ENCODE assay signal across 1 cellular context in genomic region chr12:42588981-42589464, GRCh38.
TF ChIP-seq lines count a peak whose summit lies in the region.

No MANE protein-coding gene starts in this region.

TF ChIP-seq in WTC11, 78 proteins besides CTCF, POLR2A, EP300 and RAD21 (continued from another document):
- no peak for TF ChIP-seq RELA (CRISPR knock-in tag; IDR thresholded peaks at IDR 0.05; ENCODE audit: borderline replicate concordance)
- no peak for TF ChIP-seq NFYB (CRISPR knock-in tag; conservative IDR thresholded peaks at IDR 0.05; ENCODE audit: low read depth)
- no peak for TF ChIP-seq ZNF138 (CRISPR knock-in tag; conservative IDR thresholded peaks at IDR 0.05)
- no peak for TF ChIP-seq IRF2 (CRISPR knock-in tag; IDR thresholded peaks at IDR 0.05; ENCODE audit: borderline replicate concordance, low read depth)
- TF ChIP-seq CREM (CRISPR knock-in tag; IDR thresholded peaks at IDR 0.05) = no peak
- TF ChIP-seq NR3C1 (CRISPR knock-in tag; conservative IDR thresholded peaks at IDR 0.05; ENCODE audit: low read depth) = no peak
- TF ChIP-seq SP1 (CRISPR knock-in tag; conservative IDR thresholded peaks at IDR 0.05) = peak; percentile 17; the same call in 1 of the 2 replicates
- TF ChIP-seq OVOL2 (CRISPR knock-in tag; IDR thresholded peaks at IDR 0.05; ENCODE audit: borderline replicate concordance) = no peak
- TF ChIP-seq, protein P1, sequence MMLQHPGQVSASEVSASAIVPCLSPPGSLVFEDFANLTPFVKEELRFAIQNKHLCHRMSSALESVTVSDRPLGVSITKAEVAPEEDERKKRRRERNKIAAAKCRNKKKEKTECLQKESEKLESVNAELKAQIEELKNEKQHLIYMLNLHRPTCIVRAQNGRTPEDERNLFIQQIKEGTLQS (CRISPR knock-in tag; conservative IDR thresholded peaks at IDR 0.05) = no peak
- no peak for TF ChIP-seq ZNF671 (CRISPR knock-in tag; IDR thresholded peaks at IDR 0.05)
- TF ChIP-seq, protein P2, sequence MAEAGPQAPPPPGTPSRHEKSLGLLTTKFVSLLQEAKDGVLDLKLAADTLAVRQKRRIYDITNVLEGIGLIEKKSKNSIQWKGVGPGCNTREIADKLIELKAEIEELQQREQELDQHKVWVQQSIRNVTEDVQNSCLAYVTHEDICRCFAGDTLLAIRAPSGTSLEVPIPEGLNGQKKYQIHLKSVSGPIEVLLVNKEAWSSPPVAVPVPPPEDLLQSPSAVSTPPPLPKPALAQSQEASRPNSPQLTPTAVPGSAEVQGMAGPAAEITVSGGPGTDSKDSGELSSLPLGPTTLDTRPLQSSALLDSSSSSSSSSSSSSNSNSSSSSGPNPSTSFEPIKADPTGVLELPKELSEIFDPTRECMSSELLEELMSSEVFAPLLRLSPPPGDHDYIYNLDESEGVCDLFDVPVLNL (CRISPR knock-in tag; IDR thresholded peaks at IDR 0.05; ENCODE audit: borderline replicate concordance, low read depth) = no peak
- TF ChIP-seq, protein P3, sequence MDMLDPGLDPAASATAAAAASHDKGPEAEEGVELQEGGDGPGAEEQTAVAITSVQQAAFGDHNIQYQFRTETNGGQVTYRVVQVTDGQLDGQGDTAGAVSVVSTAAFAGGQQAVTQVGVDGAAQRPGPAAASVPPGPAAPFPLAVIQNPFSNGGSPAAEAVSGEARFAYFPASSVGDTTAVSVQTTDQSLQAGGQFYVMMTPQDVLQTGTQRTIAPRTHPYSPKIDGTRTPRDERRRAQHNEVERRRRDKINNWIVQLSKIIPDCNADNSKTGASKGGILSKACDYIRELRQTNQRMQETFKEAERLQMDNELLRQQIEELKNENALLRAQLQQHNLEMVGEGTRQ (CRISPR knock-in tag; IDR thresholded peaks at IDR 0.05) = no peak
- TF ChIP-seq, protein P4, sequence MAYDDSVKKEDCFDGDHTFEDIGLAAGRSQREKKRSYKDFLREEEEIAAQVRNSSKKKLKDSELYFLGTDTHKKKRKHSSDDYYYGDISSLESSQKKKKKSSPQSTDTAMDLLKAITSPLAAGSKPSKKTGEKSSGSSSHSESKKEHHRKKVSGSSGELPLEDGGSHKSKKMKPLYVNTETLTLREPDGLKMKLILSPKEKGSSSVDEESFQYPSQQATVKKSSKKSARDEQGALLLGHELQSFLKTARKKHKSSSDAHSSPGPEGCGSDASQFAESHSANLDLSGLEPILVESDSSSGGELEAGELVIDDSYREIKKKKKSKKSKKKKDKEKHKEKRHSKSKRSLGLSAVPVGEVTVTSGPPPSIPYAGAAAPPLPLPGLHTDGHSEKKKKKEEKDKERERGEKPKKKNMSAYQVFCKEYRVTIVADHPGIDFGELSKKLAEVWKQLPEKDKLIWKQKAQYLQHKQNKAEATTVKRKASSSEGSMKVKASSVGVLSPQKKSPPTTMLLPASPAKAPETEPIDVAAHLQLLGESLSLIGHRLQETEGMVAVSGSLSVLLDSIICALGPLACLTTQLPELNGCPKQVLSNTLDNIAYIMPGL (CRISPR knock-in tag; IDR thresholded peaks at IDR 0.05) = 0 out of 2 replicates have a peak, but pooled peaks have one; percentile 64
- TF ChIP-seq CREB1 (CRISPR knock-in tag; IDR thresholded peaks at IDR 0.05) = no peak
- no peak for TF ChIP-seq ZNF396 (CRISPR knock-in tag; IDR thresholded peaks at IDR 0.05; ENCODE audit: borderline replicate concordance)
- TF ChIP-seq ZNF512 (CRISPR knock-in tag; IDR thresholded peaks at IDR 0.05; ENCODE audit: borderline replicate concordance) = no peak
- TF ChIP-seq TEAD1 (CRISPR knock-in tag; IDR thresholded peaks at IDR 0.05) = no peak
- TF ChIP-seq, protein P5, sequence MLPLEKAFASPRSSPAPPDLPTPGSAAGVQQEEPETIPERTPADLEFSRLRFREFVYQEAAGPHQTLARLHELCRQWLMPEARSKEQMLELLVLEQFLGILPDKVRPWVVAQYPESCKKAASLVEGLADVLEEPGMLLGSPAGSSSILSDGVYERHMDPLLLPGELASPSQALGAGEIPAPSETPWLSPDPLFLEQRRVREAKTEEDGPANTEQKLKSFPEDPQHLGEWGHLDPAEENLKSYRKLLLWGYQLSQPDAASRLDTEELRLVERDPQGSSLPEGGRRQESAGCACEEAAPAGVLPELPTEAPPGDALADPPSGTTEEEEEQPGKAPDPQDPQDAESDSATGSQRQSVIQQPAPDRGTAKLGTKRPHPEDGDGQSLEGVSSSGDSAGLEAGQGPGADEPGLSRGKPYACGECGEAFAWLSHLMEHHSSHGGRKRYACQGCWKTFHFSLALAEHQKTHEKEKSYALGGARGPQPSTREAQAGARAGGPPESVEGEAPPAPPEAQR (CRISPR knock-in tag; IDR thresholded peaks at IDR 0.05) = no peak
- no peak for TF ChIP-seq GABPB1 (CRISPR knock-in tag; IDR thresholded peaks at IDR 0.05)
